In genomic region chr5:153998768-153999167, GRCh38 we compare ENCODE assay signal across 10 cellular contexts.
"Had no signal": no experiment of that assay in that cellular context is flagged by ENCODE, and none has a peak within 500 bp of the region (broad histone marks: within the 10 kb centered on the region; RNA-seq: fewer than 3 reads in every experiment).

No MANE protein-coding gene starts in this region.

- ATAC-seq: HCT116 had no signal

- H3K4me1 ChIP-seq: HAP-1 had no signal

- H3K27ac Mint-ChIP-seq: HFFc6 had no signal

- DNase-seq: GM23248, GOT3, H7, HFFc6, IMR-90, Karpas-422, KBM-7 had no signal

- H3K4me3 ChIP-seq: GM23248, HAP-1 had no signal

- H3K9me3 Mint-ChIP-seq: HFFc6 had no signal

- H3K9ac ChIP-seq: GM23248, KMS-11 had no signal

- H3K9me3 ChIP-seq: HAP-1 had no signal

- H3K4me2 ChIP-seq: KMS-11 had no signal

- H2AFZ ChIP-seq: GM23248 had no signal

- H3K4me3 Mint-ChIP-seq: HFFc6 had no signal

- H3K27ac ChIP-seq: GM23248, KMS-11 had no signal
